Comparison of ENCODE assay signal across 12 cellular contexts in the genomic region with DNA sequence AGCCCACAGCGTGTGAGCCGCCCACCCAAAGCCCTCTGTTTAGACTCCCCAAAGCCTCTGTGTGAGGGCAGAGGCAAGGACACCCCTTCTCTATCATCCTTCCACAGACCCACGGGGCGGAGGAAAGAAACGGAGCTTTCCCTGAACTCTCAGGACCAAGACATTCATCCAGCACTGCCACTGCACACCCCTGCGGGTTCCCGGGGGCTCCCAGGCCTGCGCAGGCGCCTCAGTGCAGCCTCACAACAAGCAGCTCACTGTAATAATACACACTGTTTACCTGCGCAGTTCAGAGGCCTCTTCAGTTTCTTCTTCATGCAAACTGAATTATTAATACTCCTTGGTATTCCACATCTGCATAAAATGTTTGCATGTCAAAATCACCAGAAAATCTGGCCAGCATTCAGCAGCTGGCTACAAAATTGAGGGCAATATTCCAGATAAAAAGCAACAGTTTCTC. TPM values are rescaled to one million over a fixed set of nuclear protein-coding genes. Genes with fewer than 3 reads are reported as not detected.
A peak's percentile ranks its signal among the peaks of the same experiment; 100 is the strongest.
DNase-seq lines count a peak whose midpoint lies in the region; ATAC-seq and TF ChIP-seq lines count a peak whose summit lies in the region.
"Had no signal": no experiment of that assay in that cellular context is flagged by ENCODE, and none has a peak within 500 bp of the region (broad histone marks: within the 10 kb centered on the region; RNA-seq: fewer than 3 reads in every experiment).

No MANE protein-coding gene starts in this region.

- H3K4me1 ChIP-seq in ACC112 (ENCODE audit: control insufficient read depth, insufficient read depth, low read length, unreplicated experiment) = peaks cover 42% of the 10 kb centered on the region
- peaks cover 11% of the 10 kb centered on the region for H3K4me1 ChIP-seq in fibroblast of lung (ENCODE audit: control insufficient read depth, extremely low read depth, insufficient read depth, low read length)

- H3K36me3 Mint-ChIP-seq in nephron (ENCODE audit: low read depth) = peaks cover 16% of the 10 kb centered on the region

- no peaks in the 10 kb centered on the region for H4K20me1 ChIP-seq in fibroblast of lung (ENCODE audit: control insufficient read depth, extremely low read depth, insufficient read depth, low read length)

- H3K27ac ChIP-seq in ACC112 (ENCODE audit: low read depth, low read length) (peak overlapping the region; percentile 1; the same call in 1 of the 2 replicates), fibroblast of lung (ENCODE audit: insufficient read depth, low read length) (peak overlapping the region; percentile 1)
- H3K27ac ChIP-seq: KMS-11 had no signal

- H3K9ac ChIP-seq in fibroblast of lung (ENCODE audit: insufficient read depth, low read length) = no peak overlapping the region
- H3K9ac ChIP-seq: KMS-11 had no signal

- H3K36me3 ChIP-seq in ACC112 (ENCODE audit: insufficient read depth, low read length) = no peaks in the 10 kb centered on the region
- no peaks in the 10 kb centered on the region for H3K36me3 ChIP-seq in fibroblast of lung (ENCODE audit: control insufficient read depth, insufficient read depth, low read length)

- no peak for TF ChIP-seq CTCF in fibroblast of lung (conservative IDR thresholded peaks at IDR 0.05 in 1 of 2, IDR thresholded peaks at IDR 0.05 in 1 of 2; ENCODE audit: low read depth in 1 of 2, low read length in 2 of 2)
- TF ChIP-seq CTCF in nephron (IDR thresholded peaks at IDR 0.05; ENCODE audit: unreplicated experiment in 3 of 3) = no peak

- no peak overlapping the region for H3K4me3 Mint-ChIP-seq in nephron

- H3K4me3 ChIP-seq in ACC112 (ENCODE audit: low read depth, low read length) (peak overlapping the region; percentile 77), fibroblast of lung (replicated peaks in 1 of 4; ENCODE audit: control extremely low read depth in 1 of 4, insufficient read depth in 1 of 4, low read depth in 3 of 4, low read length in 4 of 4) (peak overlapping the region; percentile 0 to 52 (median 34))

- H3K4me1 Mint-ChIP-seq in nephron = peaks cover 37% of the 10 kb centered on the region

- H3K27me3 Mint-ChIP-seq in nephron (ENCODE audit: low read depth) = no peaks in the 10 kb centered on the region

- H3K9me3 Mint-ChIP-seq in nephron = no peaks in the 10 kb centered on the region

- H2AFZ ChIP-seq in ACC112 (ENCODE audit: low read length, unreplicated experiment) = peak overlapping the region; percentile 61
- H2AFZ ChIP-seq in fibroblast of lung (ENCODE audit: low read length) = no peak overlapping the region

- DNase-seq in fibroblast of lung (ENCODE audit: low read depth in 2 of 2) (peak; percentile 6 to 69), NCI-H1930 (lab: John Stamatoyannopoulos, UW) (no peak), NCI-H748 (lab: John Stamatoyannopoulos, UW; ENCODE audit: unreplicated experiment) (no peak), ACHN (no peak)
- DNase-seq: activated CD4-positive, alpha-beta T cell treated with anti-CD3 and anti-CD28 coated beads for 48 hours; AML-193; trophoblast cell had no signal

- H3K4me2 ChIP-seq in fibroblast of lung (ENCODE audit: extremely low read depth, insufficient read depth, low read length) = peak overlapping the region; percentile 61
- H3K4me2 ChIP-seq: KMS-11 had no signal

- ATAC-seq in HG03520 (IDR thresholded peaks at IDR 0.05; ENCODE audit: unreplicated experiment) = peak; percentile 28
- ATAC-seq in GM18873 (IDR thresholded peaks at IDR 0.05; ENCODE audit: low FRiP score, unreplicated experiment) = no peak

- in situ Hi-C loops in ACHN (cut with HindIII; ENCODE audit: low pct_ligation_motif_present, low pct_unique_long_range_greater_than_20kb, low sequenced_read_pairs) = no loop called here

- H3K79me2 ChIP-seq in ACC112 (ENCODE audit: control insufficient read depth, insufficient read depth, low read length, unreplicated experiment) (no peaks in the 10 kb centered on the region), fibroblast of lung (ENCODE audit: control insufficient read depth, insufficient read depth, low read length) (no peaks in the 10 kb centered on the region)

- peak overlapping the region; percentile 27 to 83 (median 77) for H3K27ac Mint-ChIP-seq in nephron

- H3K9me3 ChIP-seq in fibroblast of lung (ENCODE audit: control insufficient read depth, insufficient read depth, low read depth, low read length) = no peaks in the 10 kb centered on the region

- H3K27me3 ChIP-seq in ACC112 (ENCODE audit: insufficient read depth, low read length) = no peaks in the 10 kb centered on the region
- no peaks in the 10 kb centered on the region for H3K27me3 ChIP-seq in fibroblast of lung (ENCODE audit: control insufficient read depth, insufficient read depth, low read length)

RNA-seq across cellular contexts. Expression of a gene that starts 45.6 kb away (rescaled TPM):
- total RNA-seq in fibroblast of lung = 11.3 and 16.3 TPM in 2 replicates
- polyA plus RNA-seq in fibroblast of lung = 4.4 TPM in 2 replicates
- polyA plus RNA-seq in fibroblast of lung (2012) = 3.8 and 4.3 TPM in 2 replicates
- polyA minus RNA-seq in fibroblast of lung (ENCODE audit: low replicate concordance) = 1.4 and 2.9 TPM in 2 replicates

Comparison
In these comparisons a context has a peak if more than half of its experiments do, and no peak if none do; other contexts are left out.
1. DNase-seq: peak in fibroblast of lung (2 of 2); none in NCI-H1930 (0 of 2), NCI-H748 (single experiment) and ACHN (single experiment).